Comparison of ENCODE assay signal across 8 cellular contexts in the genomic region with DNA sequence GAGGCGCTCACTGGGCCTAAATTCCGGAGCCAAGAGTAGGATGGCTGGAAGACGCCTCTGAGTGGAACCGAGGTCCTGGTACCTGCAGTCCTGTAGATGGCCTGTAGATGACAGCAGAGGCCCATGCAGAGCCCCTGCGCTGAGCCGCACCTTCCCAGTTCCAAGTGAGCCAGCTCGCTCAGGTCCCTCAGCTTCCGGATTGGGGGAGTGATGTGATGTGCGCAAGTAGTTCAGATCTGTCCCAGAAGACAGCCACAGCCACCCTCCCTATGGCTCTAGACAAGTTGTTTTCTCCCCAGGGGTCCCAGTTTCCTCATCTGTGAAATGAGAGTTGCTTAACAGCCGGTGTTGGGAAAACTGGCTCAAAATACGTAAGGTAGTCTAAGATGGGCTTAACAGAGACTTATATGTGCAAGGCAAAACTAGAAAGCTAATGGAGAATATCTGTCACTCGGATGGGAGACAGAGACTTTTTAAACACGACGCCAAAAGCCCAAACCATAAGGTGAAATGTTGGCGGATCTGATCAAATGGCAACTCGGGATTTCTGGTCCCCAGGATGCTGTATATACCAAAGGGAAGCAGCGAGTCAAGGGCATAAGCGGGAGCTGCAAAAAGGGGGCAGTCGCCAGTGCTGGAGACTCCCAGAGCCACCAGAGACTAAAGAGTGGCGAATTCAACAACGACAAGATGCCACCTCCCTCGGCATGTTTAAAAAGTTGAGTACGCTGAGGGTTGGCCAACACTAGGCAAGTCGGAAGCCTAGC. TPM values are rescaled to one million over a fixed set of nuclear protein-coding genes. Genes with fewer than 3 reads are reported as not detected.
DNase-seq lines count a peak whose midpoint lies in the region; ATAC-seq and TF ChIP-seq lines count a peak whose summit lies in the region.

No MANE protein-coding gene starts in this region.

- no peaks in the 10 kb centered on the region for H3K27me3 Mint-ChIP-seq in activated T-helper 17 cell treated with anti-CD3 and anti-CD28 coated beads, Interleukin-2, amount 50 U/mL, for 72 hours
- peaks cover 0 to 2% (median 0%) of the 10 kb centered on the region in 5 donors for H3K27me3 Mint-ChIP-seq in naive thymus-derived CD4-positive, alpha-beta T cell

- intact Hi-C loops in naive thymus-derived CD4-positive, alpha-beta T cell (cut with micrococcal nuclease) = loop anchor here (1.0 to 10.0 kb wide), 25 partner anchors 17 to 1539 kb away; partner anchors contain the start of genes MANF (in 2 of the 2), TEX264 (in 2 of the 2), CYB561D2 (in 1 of the 2) and DCAF1 (in 1 of the 2)

- H3K27ac Mint-ChIP-seq in activated T-helper 17 cell treated with anti-CD3 and anti-CD28 coated beads, Interleukin-2, amount 50 U/mL, for 72 hours = peak overlapping the region; percentile 92
- peak overlapping the region; percentile 88 to 96 (median 91) for H3K27ac Mint-ChIP-seq in naive thymus-derived CD4-positive, alpha-beta T cell

- no peaks in the 10 kb centered on the region for H3K9me3 ChIP-seq in naive thymus-derived CD4-positive, alpha-beta T cell (ENCODE audit: control insufficient read depth in 2 of 3, low read length in 3 of 3)

- H3K4me3 ChIP-seq in fibroblast of mammary gland (ENCODE audit: control insufficient read depth, low read depth, low read length) = peak overlapping the region; percentile 75
- peak overlapping the region; percentile 77 for H3K4me3 ChIP-seq in naive thymus-derived CD4-positive, alpha-beta T cell (ENCODE audit: low read length)

- peaks cover 60 to 63% of the 10 kb centered on the region in 2 donors for H3K4me1 ChIP-seq in naive thymus-derived CD4-positive, alpha-beta T cell (ENCODE audit: control insufficient read depth in 2 of 2, insufficient read depth in 2 of 2, low read length in 2 of 2)

- H3K4me3 Mint-ChIP-seq in activated T-helper 17 cell treated with anti-CD3 and anti-CD28 coated beads, Interleukin-2, amount 50 U/mL, for 72 hours = peak overlapping the region; percentile 97
- H3K4me3 Mint-ChIP-seq in naive thymus-derived CD4-positive, alpha-beta T cell = peak overlapping the region; percentile 87 to 97 (median 92)

- no peaks in the 10 kb centered on the region for H3K27me3 ChIP-seq in naive thymus-derived CD4-positive, alpha-beta T cell (ENCODE audit: control insufficient read depth in 2 of 2, insufficient read depth in 2 of 2, low read length in 2 of 2)

- H3K9me3 Mint-ChIP-seq in activated T-helper 17 cell treated with anti-CD3 and anti-CD28 coated beads, Interleukin-2, amount 50 U/mL, for 72 hours = no peaks in the 10 kb centered on the region
- peaks cover 0 to 4% (median 0%) of the 10 kb centered on the region in 11 donors for H3K9me3 Mint-ChIP-seq in naive thymus-derived CD4-positive, alpha-beta T cell

- peaks cover 43% of the 10 kb centered on the region for H3K4me1 Mint-ChIP-seq in activated T-helper 17 cell treated with anti-CD3 and anti-CD28 coated beads, Interleukin-2, amount 50 U/mL, for 72 hours
- peaks cover 46 to 74% (median 68%) of the 10 kb centered on the region in 7 donors for H3K4me1 Mint-ChIP-seq in naive thymus-derived CD4-positive, alpha-beta T cell

- CTCF ChIA-PET in naive thymus-derived CD4-positive, alpha-beta T cell (lab: Charles Lee) = interaction anchor here (0.8 to 13.9 kb wide), 27 partner anchors 8 to 884 kb away, joined by 3 to 578 read pairs (median 5); partner anchors contain the start of genes C3orf18, DCAF1 and HEMK1

- H3K27ac ChIP-seq in naive thymus-derived CD4-positive, alpha-beta T cell (ENCODE audit: low read depth, low read length) = peak overlapping the region; percentile 64

- DNase-seq in COLO668 (lab: John Stamatoyannopoulos, UW; ENCODE audit: unreplicated experiment) (peak; percentile 72), Kasumi-1 (lab: John Stamatoyannopoulos, UW) (peak; percentile 86 to 88), RPMI8226 (peak; percentile 86), fibroblast of mammary gland (ENCODE audit: low read depth) (peak; percentile 78)
- DNase-seq in naive thymus-derived CD4-positive, alpha-beta T cell = peak; percentile 60 to 82 (median 79)
- peak; percentile 75 for DNase-seq in stimulated activated naive CD4-positive, alpha-beta T cell treated with Interleukin-2 at 50 U/mL for 16 hours (lab: John Stamatoyannopoulos, UW)

- H3K36me3 Mint-ChIP-seq in activated T-helper 17 cell treated with anti-CD3 and anti-CD28 coated beads, Interleukin-2, amount 50 U/mL, for 72 hours (ENCODE audit: low read depth) = peaks cover 82% of the 10 kb centered on the region
- peaks cover 0 to 64% (median 0%) of the 10 kb centered on the region in 5 donors for H3K36me3 Mint-ChIP-seq in naive thymus-derived CD4-positive, alpha-beta T cell

- ATAC-seq in GM21423 (IDR thresholded peaks at IDR 0.05; ENCODE audit: unreplicated experiment) = peak; percentile 29
- ATAC-seq in activated T-helper 17 cell treated with anti-CD3 and anti-CD28 coated beads, Interleukin-2, amount 50 U/mL, for 72 hours (replicated peaks) = peak; percentile 20
- peak; percentile 55 for ATAC-seq in naive thymus-derived CD4-positive, alpha-beta T cell

- POLR2A ChIA-PET in naive thymus-derived CD4-positive, alpha-beta T cell (lab: Charles Lee) = interaction anchor here (0.6 to 25.1 kb wide), 17 partner anchors 14 to 1676 kb away, joined by 3 to 730 read pairs (median 4); partner anchors contain the start of genes C3orf18, DOCK3, HEMK1 and MANF

- peaks cover 0 to 4% (median 0%) of the 10 kb centered on the region in 3 experiments for H3K36me3 ChIP-seq in naive thymus-derived CD4-positive, alpha-beta T cell (ENCODE audit: control insufficient read depth in 2 of 3, insufficient read depth in 3 of 3, low read length in 3 of 3)

- peak; percentile 100 for TF ChIP-seq CTCF in fibroblast of mammary gland (conservative IDR thresholded peaks at IDR 0.05; ENCODE audit: control insufficient read depth, insufficient read depth, low read depth, low read length)

RNA-seq across cellular contexts. Expression of gene MAPKAPK3, which starts 0.8 kb away (rescaled TPM):
- 100 to 1,000 TPM in 1 of 2 donors, 10 to 100 TPM in 1; 99.8 to 131 TPM for total RNA-seq in activated T-helper 17 cell treated with anti-CD3 and anti-CD28 coated beads, Interleukin-2, amount 50 U/mL, for 72 hours
- total RNA-seq in naive thymus-derived CD4-positive, alpha-beta T cell = 100 to 1,000 TPM in 1 of 5 experiments, 10 to 100 TPM in 4; 26.7 to 196 (median 37.7) TPM
- 10 to 100 TPM; 53.4 to 54.1 TPM for polyA plus RNA-seq in naive thymus-derived CD4-positive, alpha-beta T cell

RNA-seq across cellular contexts. Expression of gene CISH, which starts 4.6 kb away (rescaled TPM):
- 100 to 1,000 TPM; 204 to 327 TPM for total RNA-seq in activated T-helper 17 cell treated with anti-CD3 and anti-CD28 coated beads, Interleukin-2, amount 50 U/mL, for 72 hours
- total RNA-seq in naive thymus-derived CD4-positive, alpha-beta T cell = 100 to 1,000 TPM in 1 of 5 experiments, 10 to 100 TPM in 4; 10.9 to 486 (median 28.5) TPM
- polyA plus RNA-seq in naive thymus-derived CD4-positive, alpha-beta T cell = 100 to 1,000 TPM; 134 to 150 TPM

RNA-seq across cellular contexts. Expression of gene HEMK1, which starts 46.9 kb away (rescaled TPM):
- 10 to 100 TPM; 47.5 to 99.2 TPM for total RNA-seq in activated T-helper 17 cell treated with anti-CD3 and anti-CD28 coated beads, Interleukin-2, amount 50 U/mL, for 72 hours
- 10 to 100 TPM; 32.1 to 71.1 (median 66.1) TPM for total RNA-seq in naive thymus-derived CD4-positive, alpha-beta T cell
- polyA plus RNA-seq in naive thymus-derived CD4-positive, alpha-beta T cell = 10 to 100 TPM; 35.2 to 35.3 TPM

RNA-seq across cellular contexts. Expression of gene C3orf18, which starts 48.6 kb away (rescaled TPM):
- 10 to 100 TPM; 17.3 to 50.8 TPM for total RNA-seq in activated T-helper 17 cell treated with anti-CD3 and anti-CD28 coated beads, Interleukin-2, amount 50 U/mL, for 72 hours
- 10 to 100 TPM; 11.1 to 67.5 (median 16.4) TPM for total RNA-seq in naive thymus-derived CD4-positive, alpha-beta T cell
- 10 to 100 TPM; 12.8 to 17.4 TPM for polyA plus RNA-seq in naive thymus-derived CD4-positive, alpha-beta T cell

RNA-seq across cellular contexts. Expression of gene DOCK3, which starts 58.5 kb away (rescaled TPM):
- 1 to 10 TPM; 3.8 to 7.8 TPM for total RNA-seq in activated T-helper 17 cell treated with anti-CD3 and anti-CD28 coated beads, Interleukin-2, amount 50 U/mL, for 72 hours
- 1 to 10 TPM; 1.5 to 2.9 (median 1.9) TPM for total RNA-seq in naive thymus-derived CD4-positive, alpha-beta T cell
- polyA plus RNA-seq in naive thymus-derived CD4-positive, alpha-beta T cell = under 1 TPM; 0.19 to 0.26 TPM

Comparison
In these comparisons a context has a peak if more than half of its experiments do, and no peak if none do; other contexts are left out.
1. Peak in every context shown above with its lines: DNase-seq, ATAC-seq, H3K4me3 ChIP-seq and H3K27ac ChIP-seq.